Comparison of ENCODE assay signal across 17 cellular contexts in genomic region chrX:87272491-87272890, GRCh38.
DNase-seq lines count a peak whose midpoint lies in the region; TF ChIP-seq lines count a peak whose summit lies in the region.
"Had no signal": no experiment of that assay in that cellular context is flagged by ENCODE, and none has a peak within 500 bp of the region (broad histone marks: within the 10 kb centered on the region; RNA-seq: fewer than 3 reads in every experiment).

No MANE protein-coding gene starts in this region.

- no peak overlapping the region for H2BK15ac ChIP-seq in H9 (ENCODE audit: low read depth, low read length)

- no peaks in the 10 kb centered on the region for H3K79me2 ChIP-seq in H9 (ENCODE audit: insufficient read depth, low read length)

- no peak overlapping the region for H2BK5ac ChIP-seq in H9 (ENCODE audit: insufficient read length, low read length)

- H3T11ph ChIP-seq in H9 (ENCODE audit: low read length) = no peak overlapping the region

- H3K56ac ChIP-seq in H9 (ENCODE audit: insufficient read length, low read depth, low read length) = no peak overlapping the region

- H3K36me3 ChIP-seq in endodermal cell (ENCODE audit: control insufficient read depth, insufficient read depth, low read length) = no peaks in the 10 kb centered on the region
- H3K36me3 ChIP-seq: BLaER1 had no signal

- H3K18ac ChIP-seq in H9 (ENCODE audit: insufficient read length, low read depth, low read length) = no peak overlapping the region

- no peak overlapping the region for H2BK12ac ChIP-seq in H9 (ENCODE audit: insufficient read length, low read depth, low read length)

- H2BK20ac ChIP-seq in H9 (ENCODE audit: low read depth, low read length, poor library complexity, severe bottlenecking) = no peak overlapping the region

- H3K27me3 Mint-ChIP-seq in H9 (ENCODE audit: low read depth) (no peaks in the 10 kb centered on the region), endodermal cell (ENCODE audit: insufficient read depth) (no peaks in the 10 kb centered on the region), progenitor cell of endocrine pancreas (no peaks in the 10 kb centered on the region)
- H3K27me3 Mint-ChIP-seq: B cell; CD4-positive, CD25-positive, alpha-beta regulatory T cell had no signal

- no peak overlapping the region for H2AK5ac ChIP-seq in H9 (ENCODE audit: insufficient read length, low read length)

- TF ChIP-seq CTCF in H9 (conservative IDR thresholded peaks at IDR 0.05) = no peak
- TF ChIP-seq CTCF in endodermal cell (conservative IDR thresholded peaks at IDR 0.05) = no peak
- TF ChIP-seq CTCF in progenitor cell of endocrine pancreas (IDR thresholded peaks at IDR 0.05; ENCODE audit: unreplicated experiment) = no peak

- no peak overlapping the region for H3K4ac ChIP-seq in H9 (ENCODE audit: low read depth, low read length)

- H3K4me1 ChIP-seq in H9 (ENCODE audit: insufficient read depth, low read length) (no peaks in the 10 kb centered on the region; the same call in 1 of the 2 replicates), endodermal cell (ENCODE audit: control insufficient read depth, insufficient read depth, low read length) (no peaks in the 10 kb centered on the region)
- H3K4me1 ChIP-seq: BLaER1, Caco-2 had no signal

- no peaks in the 10 kb centered on the region for H3K79me1 ChIP-seq in H9 (ENCODE audit: insufficient read depth, low read depth, low read length, poor library complexity, severe bottlenecking)

- no peaks in the 10 kb centered on the region for H3K9me3 ChIP-seq in H9 (ENCODE audit: control insufficient read depth, low read depth, low read length)
- no peaks in the 10 kb centered on the region for H3K9me3 ChIP-seq in endodermal cell (ENCODE audit: control insufficient read depth, low read length)
- H3K9me3 ChIP-seq: BLaER1, Caco-2 had no signal

- H3K9me3 Mint-ChIP-seq in H9 (peaks cover 4 to 6% of the 10 kb centered on the region in 2 experiments; a peak in 3 of 5 replicates), endodermal cell (peaks cover 5% of the 10 kb centered on the region), progenitor cell of endocrine pancreas (ENCODE audit: low read depth) (no peaks in the 10 kb centered on the region)
- H3K9me3 Mint-ChIP-seq: CD8-positive, alpha-beta T cell had no signal

- H3K36me3 Mint-ChIP-seq in H9 (ENCODE audit: insufficient read depth in 1 of 3, low read depth in 3 of 3) = peaks cover 2 to 4% (median 4%) of the 10 kb centered on the region in 3 experiments
- H3K36me3 Mint-ChIP-seq in endodermal cell (ENCODE audit: low read depth) = no peaks in the 10 kb centered on the region
- no peaks in the 10 kb centered on the region for H3K36me3 Mint-ChIP-seq in progenitor cell of endocrine pancreas (ENCODE audit: insufficient read depth)
- H3K36me3 Mint-ChIP-seq: CD4-positive, CD25-positive, alpha-beta regulatory T cell; CD8-positive, alpha-beta T cell had no signal

- no peak overlapping the region for H2AFZ ChIP-seq in H9 (ENCODE audit: low read length)

- no peak overlapping the region for H3K9ac ChIP-seq in H9 (ENCODE audit: extremely low read depth, insufficient read length, low read length)
- no peak overlapping the region for H3K9ac ChIP-seq in endodermal cell (ENCODE audit: extremely low read depth, low read length, poor library complexity, severe bottlenecking)
- H3K9ac ChIP-seq: BLaER1 had no signal

- H3K4me1 Mint-ChIP-seq in H9 (peaks cover 18 to 21% of the 10 kb centered on the region in 2 experiments), endodermal cell (peaks cover 7% of the 10 kb centered on the region), progenitor cell of endocrine pancreas (ENCODE audit: low read depth) (no peaks in the 10 kb centered on the region)
- H3K4me1 Mint-ChIP-seq: B cell; CD4-positive, CD25-positive, alpha-beta regulatory T cell had no signal

- H3K27me3 ChIP-seq in H9 (ENCODE audit: insufficient read depth, low read length) (no peaks in the 10 kb centered on the region), endodermal cell (ENCODE audit: control insufficient read depth, insufficient read depth, low read length, poor library complexity, severe bottlenecking) (no peaks in the 10 kb centered on the region)
- H3K27me3 ChIP-seq: BLaER1 had no signal

- no peak overlapping the region for H4K5ac ChIP-seq in H9 (ENCODE audit: insufficient read length, low read depth, low read length)

- H4K20me1 ChIP-seq in H9 (ENCODE audit: control insufficient read depth, insufficient read depth, insufficient read length) = no peaks in the 10 kb centered on the region
- H4K20me1 ChIP-seq: BLaER1 had no signal

- no peak overlapping the region for H3K4me3 ChIP-seq in endodermal cell (ENCODE audit: low read length)
- H3K4me3 ChIP-seq: BLaER1 had no signal

- no peaks in the 10 kb centered on the region for H3K23me2 ChIP-seq in H9 (ENCODE audit: insufficient read length, low read depth, low read length, poor library complexity, severe bottlenecking)

- H3K27ac Mint-ChIP-seq in H9 = peak overlapping the region in 2 of 3 experiments; percentile 4 to 48; a peak in 5 of 7 replicates
- H3K27ac Mint-ChIP-seq in endodermal cell = peak overlapping the region; percentile 7
- H3K27ac Mint-ChIP-seq in progenitor cell of endocrine pancreas = peak overlapping the region; percentile 2
- H3K27ac Mint-ChIP-seq: B cell; CD4-positive, CD25-positive, alpha-beta regulatory T cell; CD8-positive, alpha-beta T cell had no signal

- H4K91ac ChIP-seq in H9 (ENCODE audit: insufficient read length, low read depth, low read length) = no peak overlapping the region

- no peak overlapping the region for H3K27ac ChIP-seq in H9 (ENCODE audit: insufficient read length, low read depth, low read length)
- no peak overlapping the region for H3K27ac ChIP-seq in endodermal cell (ENCODE audit: low read depth, low read length)
- H3K27ac ChIP-seq: BLaER1, C4-2B had no signal

- H2BK120ac ChIP-seq in H9 (ENCODE audit: low read depth, low read length, poor library complexity, severe bottlenecking) = no peak overlapping the region

- no peak overlapping the region for H3K23ac ChIP-seq in H9 (ENCODE audit: insufficient read length, low read depth, low read length)

- H4K8ac ChIP-seq in H9 (replicated peaks; ENCODE audit: insufficient read length, low read depth, low read length) = no peak overlapping the region

- DNase-seq in H9 (no peak), endodermal cell (no peak), progenitor cell of endocrine pancreas (ENCODE audit: low spot score, unreplicated experiment) (no peak), D341Med (ENCODE audit: low spot score) (no peak)
- no peak for DNase-seq in central memory CD4-positive, alpha-beta T cell
- no peak for DNase-seq in stimulated activated CD4-positive, alpha-beta T cell treated with anti-CD3 and anti-CD28 coated beads, Interleukin-2, amount 100 ng/mL, for 48 hours
- DNase-seq: Caco-2; CD4-positive, CD25-positive, alpha-beta regulatory T cell; CD8-positive, alpha-beta T cell; DMS53; DMS79 treated with DMSO at 0.1 percent for 48 hours; GF-D8; GOT3; H7 had no signal

- H3K4me2 ChIP-seq in H9 (ENCODE audit: insufficient read depth, insufficient read length, low read length) = no peak overlapping the region
- H3K4me2 ChIP-seq: BLaER1 had no signal

- H3K14ac ChIP-seq in H9 (ENCODE audit: insufficient read depth, low read length) = no peak overlapping the region

- H3K4me3 Mint-ChIP-seq in H9 (no peak overlapping the region), endodermal cell (no peak overlapping the region), progenitor cell of endocrine pancreas (ENCODE audit: low read depth) (no peak overlapping the region)
- H3K4me3 Mint-ChIP-seq: B cell; CD4-positive, CD25-positive, alpha-beta regulatory T cell; CD8-positive, alpha-beta T cell had no signal
